In genomic region chr11:63608353-63609345, GRCh38 we compare ENCODE assay signal across 11 cellular contexts. TPM values are rescaled to one million over a fixed set of nuclear protein-coding genes. Genes with fewer than 3 reads are reported as not detected.
DNase-seq lines count a peak whose midpoint lies in the region; ATAC-seq and TF ChIP-seq lines count a peak whose summit lies in the region.
"Had no signal": no experiment of that assay in that cellular context is flagged by ENCODE, and none has a peak within 500 bp of the region (broad histone marks: within the 10 kb centered on the region; RNA-seq: fewer than 3 reads in every experiment).

No MANE protein-coding gene starts in this region.

- no peaks in the 10 kb centered on the region for H3K9me3 Mint-ChIP-seq in activated CD8-positive, alpha-beta T cell treated with anti-CD3 and anti-CD28 coated beads for 36 hours
- no peaks in the 10 kb centered on the region for H3K9me3 Mint-ChIP-seq in activated CD8-positive, alpha-beta T cell treated with anti-CD3 and anti-CD28 coated beads, Interleukin-2, amount 10 ng/mL, durations not matched to agents 7 days and 5 days (ENCODE audit: insufficient read depth)
- H3K9me3 Mint-ChIP-seq in endothelial cell (ENCODE audit: unreplicated experiment): no peaks in the 10 kb centered on the region

- POLR2A ChIA-PET in activated CD8-positive, alpha-beta T cell treated with anti-CD3 and anti-CD28 coated beads for 36 hours (lab: Charles Lee): interaction anchor here (0.6 to 0.8 kb wide), 2 partner anchors 25 to 146 kb away, joined by 4 to 5 read pairs; no protein-coding TSS in a partner anchor
- POLR2A ChIA-PET in activated CD8-positive, alpha-beta T cell treated with anti-CD3 and anti-CD28 coated beads, Interleukin-2, amount 10 ng/mL, durations not matched to agents 7 days and 5 days (lab: Charles Lee): no interaction called here

- peaks cover 2 to 55% (median 15%) of the 10 kb centered on the region in 4 donors for H3K4me1 ChIP-seq in right lobe of liver
- H3K4me1 ChIP-seq in thoracic aorta (ENCODE audit: control insufficient read depth in 1 of 2, low read depth in 2 of 2): peaks cover 24 to 56% of the 10 kb centered on the region in 2 donors

- intact Hi-C loops in activated CD8-positive, alpha-beta T cell treated with anti-CD3 and anti-CD28 coated beads for 36 hours (cut with micrococcal nuclease): no loop called here
- intact Hi-C loops in right lobe of liver (cut with DNase I): no loop called here

- H3K4me3 ChIP-seq in cardiac fibroblast (replicated peaks in 1 of 2; ENCODE audit: low read depth in 2 of 2, low read length in 2 of 2) (no peak overlapping the region), right lobe of liver (peak overlapping the region in 1 of 3 donors; percentile 8), thoracic aorta (no peak overlapping the region)

- no peaks in the 10 kb centered on the region for H3K36me3 Mint-ChIP-seq in activated CD8-positive, alpha-beta T cell treated with anti-CD3 and anti-CD28 coated beads for 36 hours (ENCODE audit: low read depth)
- H3K36me3 Mint-ChIP-seq in activated CD8-positive, alpha-beta T cell treated with anti-CD3 and anti-CD28 coated beads, Interleukin-2, amount 10 ng/mL, durations not matched to agents 7 days and 5 days (ENCODE audit: low read depth): no peaks in the 10 kb centered on the region
- H3K36me3 Mint-ChIP-seq in endothelial cell (ENCODE audit: low read depth, unreplicated experiment): no peaks in the 10 kb centered on the region

- CTCF ChIA-PET in activated CD8-positive, alpha-beta T cell treated with anti-CD3 and anti-CD28 coated beads for 36 hours (lab: Charles Lee): interaction anchor here (0.9 to 2.0 kb wide), 2 partner anchors 27 to 130 kb away, joined by 3 to 5 read pairs; no protein-coding TSS in a partner anchor
- CTCF ChIA-PET in activated CD8-positive, alpha-beta T cell treated with anti-CD3 and anti-CD28 coated beads, Interleukin-2, amount 10 ng/mL, durations not matched to agents 7 days and 5 days (lab: Charles Lee): no interaction called here

- peak overlapping the region; percentile 62 to 73 (median 66) for H3K27ac ChIP-seq in right lobe of liver
- peak overlapping the region; percentile 18 to 47 for H3K27ac ChIP-seq in thoracic aorta
- H3K27ac ChIP-seq: WERI-Rb-1 had no signal

- H3K9me3 ChIP-seq in right lobe of liver (no peaks in the 10 kb centered on the region), thoracic aorta (no peaks in the 10 kb centered on the region)

- DNase-seq in activated CD8-positive, alpha-beta T cell treated with anti-CD3 and anti-CD28 coated beads for 36 hours: peak; percentile 15
- no peak for DNase-seq in activated CD8-positive, alpha-beta T cell treated with anti-CD3 and anti-CD28 coated beads, Interleukin-2, amount 10 ng/mL, durations not matched to agents 7 days and 5 days
- peak; percentile 72 to 86 for DNase-seq in cardiac fibroblast (ENCODE audit: low read depth in 2 of 2)
- DNase-seq in right lobe of liver: peak in 1 of 3 donors; percentile 39
- DNase-seq in thoracic aorta (ENCODE audit: low spot score): no peak
- DNase-seq in NCI-H226: no peak
- no peak for DNase-seq in endothelial cell (ENCODE audit: low spot score)
- DNase-seq: 8988T, NCI-H69, WERI-Rb-1 had no signal

- no peaks in the 10 kb centered on the region for H3K27me3 Mint-ChIP-seq in activated CD8-positive, alpha-beta T cell treated with anti-CD3 and anti-CD28 coated beads for 36 hours
- peaks cover 4% of the 10 kb centered on the region for H3K27me3 Mint-ChIP-seq in activated CD8-positive, alpha-beta T cell treated with anti-CD3 and anti-CD28 coated beads, Interleukin-2, amount 10 ng/mL, durations not matched to agents 7 days and 5 days (ENCODE audit: low read depth)
- no peaks in the 10 kb centered on the region for H3K27me3 Mint-ChIP-seq in endothelial cell (ENCODE audit: unreplicated experiment)

- no peak overlapping the region for H3K27ac Mint-ChIP-seq in activated CD8-positive, alpha-beta T cell treated with anti-CD3 and anti-CD28 coated beads for 36 hours
- H3K27ac Mint-ChIP-seq in activated CD8-positive, alpha-beta T cell treated with anti-CD3 and anti-CD28 coated beads, Interleukin-2, amount 10 ng/mL, durations not matched to agents 7 days and 5 days: no peak overlapping the region
- H3K27ac Mint-ChIP-seq in endothelial cell (ENCODE audit: unreplicated experiment): no peak overlapping the region

- TF ChIP-seq POLR2A in right lobe of liver (IDR thresholded peaks at IDR 0.05): no peak

- H3K36me3 ChIP-seq in right lobe of liver (no peaks in the 10 kb centered on the region), thoracic aorta (no peaks in the 10 kb centered on the region)
- H3K36me3 ChIP-seq: WERI-Rb-1 had no signal

- 63% methylated on average over 11 of the region's 11 CpGs for WGBS in right lobe of liver (ENCODE audit: insufficient coverage, low coverage, low lambda C conversion rate, missing lambda C conversion rate)

- H3K27me3 ChIP-seq in right lobe of liver (no peaks in the 10 kb centered on the region), thoracic aorta (replicated peaks; ENCODE audit: insufficient read depth) (no peaks in the 10 kb centered on the region)

- ATAC-seq in activated CD8-positive, alpha-beta T cell treated with anti-CD3 and anti-CD28 coated beads for 36 hours: no peak
- no peak for ATAC-seq in activated CD8-positive, alpha-beta T cell treated with anti-CD3 and anti-CD28 coated beads, Interleukin-2, amount 10 ng/mL, durations not matched to agents 7 days and 5 days
- ATAC-seq in right lobe of liver (peak; percentile 16 to 46 (median 28)), thoracic aorta (ENCODE audit: insufficient number of reproducible peaks, low FRiP score, low read depth) (no peak), HG02759 (IDR thresholded peaks at IDR 0.05; ENCODE audit: unreplicated experiment) (no peak)

- TF ChIP-seq CTCF in activated CD8-positive, alpha-beta T cell treated with anti-CD3 and anti-CD28 coated beads for 36 hours (IDR thresholded peaks at IDR 0.05): no peak
- no peak for TF ChIP-seq CTCF in cardiac fibroblast (IDR thresholded peaks at IDR 0.05; ENCODE audit: low read depth, low read length)
- TF ChIP-seq CTCF in right lobe of liver (IDR thresholded peaks at IDR 0.05): no peak
- no peak for TF ChIP-seq CTCF in thoracic aorta (IDR thresholded peaks at IDR 0.05)
- no peak for TF ChIP-seq CTCF in endothelial cell (IDR thresholded peaks at IDR 0.05; ENCODE audit: unreplicated experiment)

- H3K4me3 Mint-ChIP-seq in activated CD8-positive, alpha-beta T cell treated with anti-CD3 and anti-CD28 coated beads for 36 hours: no peak overlapping the region
- H3K4me3 Mint-ChIP-seq in activated CD8-positive, alpha-beta T cell treated with anti-CD3 and anti-CD28 coated beads, Interleukin-2, amount 10 ng/mL, durations not matched to agents 7 days and 5 days: no peak overlapping the region
- no peak overlapping the region for H3K4me3 Mint-ChIP-seq in endothelial cell (ENCODE audit: unreplicated experiment)

- H3K4me1 Mint-ChIP-seq in activated CD8-positive, alpha-beta T cell treated with anti-CD3 and anti-CD28 coated beads for 36 hours (ENCODE audit: low read depth): peaks cover 23% of the 10 kb centered on the region
- peaks cover 18% of the 10 kb centered on the region for H3K4me1 Mint-ChIP-seq in activated CD8-positive, alpha-beta T cell treated with anti-CD3 and anti-CD28 coated beads, Interleukin-2, amount 10 ng/mL, durations not matched to agents 7 days and 5 days (ENCODE audit: low read depth)
- H3K4me1 Mint-ChIP-seq in endothelial cell (ENCODE audit: unreplicated experiment): peaks cover 10% of the 10 kb centered on the region

RNA-seq across cellular contexts. Expression of gene PLAAT3, which starts 5.6 kb away (rescaled TPM):
- total RNA-seq in activated CD8-positive, alpha-beta T cell treated with anti-CD3 and anti-CD28 coated beads for 36 hours: 1 to 10 TPM; 4.8 to 6.5 TPM
- 10 to 100 TPM in 1 of 2 experiments, 1 to 10 TPM in 1; 9.7 to 10.4 TPM for total RNA-seq in activated CD8-positive, alpha-beta T cell treated with anti-CD3 and anti-CD28 coated beads, Interleukin-2, amount 10 ng/mL, durations not matched to agents 7 days and 5 days
- total RNA-seq in right lobe of liver (10 to 100 TPM; 24.4 to 76.1 (median 52.2) TPM), thoracic aorta (10 to 100 TPM; 29.5 to 48.7 TPM), endothelial cell (ENCODE audit: unreplicated experiment) (14.1 TPM)

RNA-seq across cellular contexts. Expression of gene PLAAT2, which starts 45.5 kb away (rescaled TPM):
- under 1 TPM in 1 of 2 experiments, not detected in 1; 0.38 TPM for total RNA-seq in activated CD8-positive, alpha-beta T cell treated with anti-CD3 and anti-CD28 coated beads for 36 hours
- under 1 TPM in 1 of 2 experiments, not detected in 1; 0.57 TPM for total RNA-seq in activated CD8-positive, alpha-beta T cell treated with anti-CD3 and anti-CD28 coated beads, Interleukin-2, amount 10 ng/mL, durations not matched to agents 7 days and 5 days
- 1 to 10 TPM in 2 of 6 experiments, under 1 TPM in 1, not detected in 3; 0.42 to 2.2 (median 1.1) TPM for total RNA-seq in right lobe of liver
- total RNA-seq in thoracic aorta: not detected
- not detected for total RNA-seq in endothelial cell (ENCODE audit: unreplicated experiment)

Comparison
In these comparisons a context has a peak if more than half of its experiments do, and no peak if none do; other contexts are left out.
1. DNase-seq: peak in activated CD8-positive, alpha-beta T cell treated with anti-CD3 and anti-CD28 coated beads for 36 hours (single experiment) and cardiac fibroblast (2 of 2); none in activated CD8-positive, alpha-beta T cell treated with anti-CD3 and anti-CD28 coated beads, Interleukin-2, amount 10 ng/mL, durations not matched to agents 7 days and 5 days (single experiment), thoracic aorta (single experiment), NCI-H226 (single experiment) and endothelial cell (single experiment).
2. ATAC-seq: peak in right lobe of liver (4 of 4); none in activated CD8-positive, alpha-beta T cell treated with anti-CD3 and anti-CD28 coated beads for 36 hours (single experiment), activated CD8-positive, alpha-beta T cell treated with anti-CD3 and anti-CD28 coated beads, Interleukin-2, amount 10 ng/mL, durations not matched to agents 7 days and 5 days (single experiment), thoracic aorta (single experiment) and HG02759 (single experiment).